ENCODE assay signal across 8 cellular contexts in the genomic region with DNA sequence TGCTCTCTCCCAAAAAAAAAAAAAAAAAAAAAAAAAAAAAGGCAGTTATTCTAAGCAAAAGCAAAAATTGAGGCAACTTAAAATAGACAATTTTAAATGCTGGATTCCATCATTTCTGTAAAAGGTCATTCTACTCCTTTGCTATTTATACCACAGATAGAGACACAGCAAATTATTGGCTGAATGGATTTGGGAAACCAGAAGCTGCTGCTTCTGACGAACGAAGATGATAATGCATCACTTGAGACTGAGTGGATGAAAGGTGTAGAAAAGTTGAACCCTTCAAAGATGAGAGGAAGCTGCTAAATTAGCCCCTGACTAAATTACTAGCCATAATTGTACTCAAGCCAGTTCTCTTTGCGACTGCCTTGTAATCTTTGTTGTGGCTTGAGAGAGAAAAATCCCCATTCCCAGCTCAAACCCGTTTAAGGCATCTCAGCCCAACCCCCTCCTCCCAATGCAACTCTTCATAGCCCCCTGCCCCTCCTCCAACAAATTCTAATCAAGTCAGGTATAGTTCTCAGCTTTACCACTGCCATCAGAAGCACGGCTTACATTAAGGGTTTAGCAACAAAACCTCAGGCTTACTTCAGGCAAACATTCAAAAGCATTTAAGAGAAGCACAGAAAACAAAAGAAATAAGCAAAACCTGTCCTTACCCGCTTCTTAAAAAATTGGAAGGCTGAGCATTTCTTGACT. TPM values are rescaled to one million over a fixed set of nuclear protein-coding genes. Genes with fewer than 3 reads are reported as not detected.
DNase-seq lines count a peak whose midpoint lies in the region; ATAC-seq and TF ChIP-seq lines count a peak whose summit lies in the region.

No MANE protein-coding gene starts in this region.

- peaks cover 5% of the 10 kb centered on the region for H3K9me3 Mint-ChIP-seq in activated CD8-positive, alpha-beta memory T cell treated with anti-CD3 and anti-CD28 coated beads, Interleukin-2, amount 10 ng/mL, durations not matched to agents 7 days and 5 days (ENCODE audit: low read depth)
- peaks cover 6% of the 10 kb centered on the region for H3K9me3 Mint-ChIP-seq in activated naive CD8-positive, alpha-beta T cell treated with anti-CD3 and anti-CD28 coated beads for 36 hours

- TF ChIP-seq POLR2A in suprapubic skin (IDR thresholded peaks at IDR 0.05): no peak

- H3K4me1 ChIP-seq in iPS-18a (ENCODE audit: control insufficient read depth, low read depth, low read length) (peaks cover 26% of the 10 kb centered on the region), suprapubic skin (peaks cover 11% of the 10 kb centered on the region)

- H3K9me3 ChIP-seq in iPS-18a (ENCODE audit: control insufficient read depth, low read depth, low read length) (no peaks in the 10 kb centered on the region), suprapubic skin (no peaks in the 10 kb centered on the region)

- no peak overlapping the region for H3K27ac ChIP-seq in iPS-18a (ENCODE audit: low read length)
- H3K27ac ChIP-seq in suprapubic skin: no peak overlapping the region

- no peaks in the 10 kb centered on the region for H3K36me3 ChIP-seq in iPS-18a (ENCODE audit: control insufficient read depth, low read depth, low read length)
- H3K36me3 ChIP-seq in suprapubic skin: no peaks in the 10 kb centered on the region

- ATAC-seq in activated CD8-positive, alpha-beta memory T cell treated with anti-CD3 and anti-CD28 coated beads, Interleukin-2, amount 10 ng/mL, durations not matched to agents 7 days and 5 days: no peak
- no peak for ATAC-seq in HG02763 (IDR thresholded peaks at IDR 0.05; ENCODE audit: unreplicated experiment)

- peaks cover 51% of the 10 kb centered on the region for H3K27me3 Mint-ChIP-seq in activated CD8-positive, alpha-beta memory T cell treated with anti-CD3 and anti-CD28 coated beads, Interleukin-2, amount 10 ng/mL, durations not matched to agents 7 days and 5 days
- peaks cover 23% of the 10 kb centered on the region for H3K27me3 Mint-ChIP-seq in activated naive CD8-positive, alpha-beta T cell treated with anti-CD3 and anti-CD28 coated beads for 36 hours

- CTCF ChIA-PET in activated CD8-positive, alpha-beta memory T cell treated with anti-CD3 and anti-CD28 coated beads, Interleukin-2, amount 10 ng/mL, durations not matched to agents 7 days and 5 days (lab: Charles Lee): interaction anchor here (0.7 to 1.4 kb wide), 3 partner anchors 9 to 290 kb away, joined by 3 to 6 read pairs (median 5); no protein-coding TSS in a partner anchor

- peaks cover 9% of the 10 kb centered on the region for H3K36me3 Mint-ChIP-seq in activated CD8-positive, alpha-beta memory T cell treated with anti-CD3 and anti-CD28 coated beads, Interleukin-2, amount 10 ng/mL, durations not matched to agents 7 days and 5 days
- H3K36me3 Mint-ChIP-seq in activated naive CD8-positive, alpha-beta T cell treated with anti-CD3 and anti-CD28 coated beads for 36 hours: peaks cover 3% of the 10 kb centered on the region

- H3K27ac Mint-ChIP-seq in activated CD8-positive, alpha-beta memory T cell treated with anti-CD3 and anti-CD28 coated beads, Interleukin-2, amount 10 ng/mL, durations not matched to agents 7 days and 5 days: no peak overlapping the region
- H3K27ac Mint-ChIP-seq in activated naive CD8-positive, alpha-beta T cell treated with anti-CD3 and anti-CD28 coated beads for 36 hours: peak overlapping the region; percentile 48

- H3K4me3 ChIP-seq in iPS-18a (ENCODE audit: low read length): peak overlapping the region; percentile 79
- peak overlapping the region; percentile 54 for H3K4me3 ChIP-seq in suprapubic skin

- peaks cover 12% of the 10 kb centered on the region for H3K4me1 Mint-ChIP-seq in activated CD8-positive, alpha-beta memory T cell treated with anti-CD3 and anti-CD28 coated beads, Interleukin-2, amount 10 ng/mL, durations not matched to agents 7 days and 5 days
- H3K4me1 Mint-ChIP-seq in activated naive CD8-positive, alpha-beta T cell treated with anti-CD3 and anti-CD28 coated beads for 36 hours: peaks cover 35% of the 10 kb centered on the region

- peaks cover 22% of the 10 kb centered on the region for H3K27me3 ChIP-seq in iPS-18a (ENCODE audit: control insufficient read depth, insufficient read depth, low read length)
- peaks cover 4% of the 10 kb centered on the region for H3K27me3 ChIP-seq in suprapubic skin

- WGBS in suprapubic skin: 59% methylated on average over 6 of the region's 6 CpGs

- TF ChIP-seq CTCF in suprapubic skin (IDR thresholded peaks at IDR 0.05): no peak

- TF ChIP-seq EP300 in suprapubic skin (IDR thresholded peaks at IDR 0.05): no peak

- H3K4me3 Mint-ChIP-seq in activated CD8-positive, alpha-beta memory T cell treated with anti-CD3 and anti-CD28 coated beads, Interleukin-2, amount 10 ng/mL, durations not matched to agents 7 days and 5 days: peak overlapping the region; percentile 74
- H3K4me3 Mint-ChIP-seq in activated naive CD8-positive, alpha-beta T cell treated with anti-CD3 and anti-CD28 coated beads for 36 hours: peak overlapping the region; percentile 90

- DNase-seq in activated CD8-positive, alpha-beta memory T cell treated with anti-CD3 and anti-CD28 coated beads, Interleukin-2, amount 10 ng/mL, durations not matched to agents 7 days and 5 days: no peak
- DNase-seq in activated CD8-positive, alpha-beta memory T cell treated with anti-CD3 and anti-CD28 coated beads, Interleukin-2, amount 50 U/mL, for 4 hours: no peak
- DNase-seq in activated naive CD8-positive, alpha-beta T cell treated with anti-CD3 and anti-CD28 coated beads for 36 hours: no peak
- DNase-seq in suprapubic skin (ENCODE audit: low spot score in 2 of 2): no peak
- no peak for DNase-seq in kidney tubule cell (ENCODE audit: low spot score)
- no peak for DNase-seq in HuH-7.5 (ENCODE audit: low spot score)

- peak overlapping the region; percentile 38 for H3K9ac ChIP-seq in iPS-18a (ENCODE audit: low read length)

RNA-seq across cellular contexts. Expression of a gene that starts 1.0 kb away (rescaled TPM):
- total RNA-seq in activated CD8-positive, alpha-beta memory T cell treated with anti-CD3 and anti-CD28 coated beads, Interleukin-2, amount 10 ng/mL, durations not matched to agents 7 days and 5 days: 10 to 100 TPM; 14.8 to 36.5 TPM
- 100 to 1,000 TPM; 129 to 141 TPM for total RNA-seq in activated naive CD8-positive, alpha-beta T cell treated with anti-CD3 and anti-CD28 coated beads for 36 hours
- total RNA-seq in suprapubic skin: 100 to 1,000 TPM; 379 to 684 (median 450) TPM
